25 cellular contexts compared by ENCODE assay signal in the genomic region with DNA sequence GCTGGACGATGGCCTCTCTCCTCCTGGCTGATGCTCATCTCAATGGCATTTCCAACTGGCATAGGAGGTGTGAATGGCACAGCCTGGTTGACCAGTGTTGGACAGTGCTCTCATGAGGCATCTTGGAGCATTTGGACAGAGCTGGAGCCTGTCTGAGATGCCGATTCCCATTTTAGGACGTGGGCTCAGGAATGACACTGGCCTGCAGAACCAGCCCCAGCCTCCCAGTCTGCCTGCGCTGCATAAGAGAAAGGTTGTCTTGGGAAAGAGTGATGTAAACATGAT.
A peak's percentile ranks its signal among the peaks of the same experiment; 100 is the strongest.
DNase-seq lines count a peak whose midpoint lies in the region; ATAC-seq lines count a peak whose summit lies in the region.
"Had no signal": no experiment of that assay in that cellular context is flagged by ENCODE, and none has a peak within 500 bp of the region (broad histone marks: within the 10 kb centered on the region; RNA-seq: fewer than 3 reads in every experiment).

No MANE protein-coding gene starts in this region.

- no peaks in the 10 kb centered on the region for H3K36me3 Mint-ChIP-seq in activated naive CD4-positive, alpha-beta T cell treated with anti-CD3 and anti-CD28 coated beads, Interleukin-2, amount 50 U/mL, for 24 hours
- no peaks in the 10 kb centered on the region for H3K36me3 Mint-ChIP-seq in activated naive CD4-positive, alpha-beta T cell treated with anti-CD3 and anti-CD28 coated beads, Interleukin-2, amount 50 U/mL, for 72 hours
- H3K36me3 Mint-ChIP-seq in effector memory CD8-positive, alpha-beta T cell (ENCODE audit: insufficient read depth), result peaks cover 12% of the 10 kb centered on the region
- H3K36me3 Mint-ChIP-seq in activated T-helper 1 cell treated with anti-CD3 and anti-CD28 coated beads, Interleukin-12 subunit alpha, Interleukin-12 subunit beta, Interleukin-2, Interleukin-4 antibody, amounts not matched to agents 30 ng/mL and 10 ng/mL and 1 ng/mL, durations not matched to agents 14 hours and 24 hours and 36 hours (ENCODE audit: low read depth), result no peaks in the 10 kb centered on the region

- H4K8ac ChIP-seq in trophoblast cell (ENCODE audit: low read depth, low read length), result no peak overlapping the region

- H3K36me3 ChIP-seq in KOPT-K1 (ENCODE audit: insufficient read depth, low read length), result no peaks in the 10 kb centered on the region
- no peaks in the 10 kb centered on the region for H3K36me3 ChIP-seq in trophoblast cell (ENCODE audit: control insufficient read depth in 1 of 2, insufficient read depth in 2 of 2, low read length in 2 of 2)
- H3K36me3 ChIP-seq: adrenal gland, SJSA1, stomach, tibial nerve had no signal

- no peaks in the 10 kb centered on the region for H3K9me3 Mint-ChIP-seq in activated naive CD4-positive, alpha-beta T cell treated with anti-CD3 and anti-CD28 coated beads, Interleukin-2, amount 50 U/mL, for 24 hours
- no peaks in the 10 kb centered on the region for H3K9me3 Mint-ChIP-seq in activated naive CD4-positive, alpha-beta T cell treated with anti-CD3 and anti-CD28 coated beads, Interleukin-2, amount 50 U/mL, for 72 hours
- no peaks in the 10 kb centered on the region for H3K9me3 Mint-ChIP-seq in effector memory CD8-positive, alpha-beta T cell
- H3K9me3 Mint-ChIP-seq in activated T-helper 1 cell treated with anti-CD3 and anti-CD28 coated beads, Interleukin-12 subunit alpha, Interleukin-12 subunit beta, Interleukin-2, Interleukin-4 antibody, amounts not matched to agents 30 ng/mL and 10 ng/mL and 1 ng/mL, durations not matched to agents 14 hours and 24 hours and 36 hours, result no peaks in the 10 kb centered on the region
- H3K9me3 Mint-ChIP-seq: H9 had no signal

- H3K9me3 ChIP-seq in KOPT-K1 (ENCODE audit: insufficient read depth, low read length, poor library complexity, severe bottlenecking) (no peaks in the 10 kb centered on the region), trophoblast cell (ENCODE audit: insufficient read depth, low read depth, low read length) (no peaks in the 10 kb centered on the region)
- H3K9me3 ChIP-seq: adrenal gland, body of pancreas, Caco-2, SJSA1, stomach, tibial nerve had no signal

- H2BK120ac ChIP-seq in trophoblast cell (ENCODE audit: insufficient read depth, low read length, poor library complexity), result peak overlapping the region; percentile 1

- no peak overlapping the region for H3K9ac ChIP-seq in trophoblast cell (ENCODE audit: low read length)

- H3K4ac ChIP-seq in trophoblast cell (ENCODE audit: low read depth, low read length), result no peak overlapping the region

- H2BK12ac ChIP-seq in trophoblast cell (ENCODE audit: low read length), result peak overlapping the region; percentile 31

- H3K79me2 ChIP-seq in trophoblast cell (ENCODE audit: control insufficient read depth, insufficient read depth, low read length, poor library complexity), result no peaks in the 10 kb centered on the region

- H3K27ac Mint-ChIP-seq in activated naive CD4-positive, alpha-beta T cell treated with anti-CD3 and anti-CD28 coated beads, Interleukin-2, amount 50 U/mL, for 24 hours, result peak overlapping the region; percentile 59
- peak overlapping the region in 1 of 2 donors; percentile 52 for H3K27ac Mint-ChIP-seq in activated naive CD4-positive, alpha-beta T cell treated with anti-CD3 and anti-CD28 coated beads, Interleukin-2, amount 50 U/mL, for 72 hours
- peak overlapping the region; percentile 71 to 95 for H3K27ac Mint-ChIP-seq in effector memory CD8-positive, alpha-beta T cell
- no peak overlapping the region for H3K27ac Mint-ChIP-seq in activated T-helper 1 cell treated with anti-CD3 and anti-CD28 coated beads, Interleukin-12 subunit alpha, Interleukin-12 subunit beta, Interleukin-2, Interleukin-4 antibody, amounts not matched to agents 30 ng/mL and 10 ng/mL and 1 ng/mL, durations not matched to agents 14 hours and 24 hours and 36 hours
- H3K27ac Mint-ChIP-seq: H9 had no signal

- no peaks in the 10 kb centered on the region for H3K27me3 ChIP-seq in trophoblast cell (ENCODE audit: insufficient read depth, low read length)
- H3K27me3 ChIP-seq: adrenal gland, body of pancreas, SJSA1, stomach, tibial nerve had no signal

- H2AFZ ChIP-seq in trophoblast cell (ENCODE audit: insufficient read depth, low read length, poor library complexity), result no peak overlapping the region

- no peak for ATAC-seq in activated naive CD4-positive, alpha-beta T cell treated with anti-CD3 and anti-CD28 coated beads, Interleukin-2, amount 50 U/mL, for 72 hours
- ATAC-seq in effector memory CD8-positive, alpha-beta T cell (replicated peaks), result no peak
- no peak for ATAC-seq in GM19397 (IDR thresholded peaks at IDR 0.05; ENCODE audit: unreplicated experiment)
- ATAC-seq: body of pancreas had no signal

- H3K18ac ChIP-seq in trophoblast cell (ENCODE audit: low read length), result peak overlapping the region; percentile 5

- no peak overlapping the region for H3K23ac ChIP-seq in trophoblast cell (ENCODE audit: low read length)

- intact Hi-C loops in activated T-helper 1 cell treated with anti-CD3 and anti-CD28 coated beads, Interleukin-12 subunit alpha, Interleukin-12 subunit beta, Interleukin-2, Interleukin-4 antibody, amounts not matched to agents 30 ng/mL and 10 ng/mL and 1 ng/mL, durations not matched to agents 14 hours and 24 hours and 36 hours (cut with micrococcal nuclease), result no loop called here

- no CpG with 5 or more reads among the region's 4 CpGs for WGBS in trophoblast cell (ENCODE audit: extremely low coverage, insufficient coverage, insufficient read length)

- H3K4me2 ChIP-seq in trophoblast cell (ENCODE audit: low read length), result no peak overlapping the region

- H3K14ac ChIP-seq in trophoblast cell (ENCODE audit: low read length), result peak overlapping the region; percentile 0

- no peaks in the 10 kb centered on the region for H3K27me3 Mint-ChIP-seq in activated naive CD4-positive, alpha-beta T cell treated with anti-CD3 and anti-CD28 coated beads, Interleukin-2, amount 50 U/mL, for 24 hours
- peaks cover 10 to 21% of the 10 kb centered on the region in 2 donors for H3K27me3 Mint-ChIP-seq in effector memory CD8-positive, alpha-beta T cell
- no peaks in the 10 kb centered on the region for H3K27me3 Mint-ChIP-seq in activated T-helper 1 cell treated with anti-CD3 and anti-CD28 coated beads, Interleukin-12 subunit alpha, Interleukin-12 subunit beta, Interleukin-2, Interleukin-4 antibody, amounts not matched to agents 30 ng/mL and 10 ng/mL and 1 ng/mL, durations not matched to agents 14 hours and 24 hours and 36 hours (ENCODE audit: insufficient read depth)

- no peak overlapping the region for H3K4me3 ChIP-seq in trophoblast cell (ENCODE audit: low read depth, low read length)
- H3K4me3 ChIP-seq: adrenal gland, body of pancreas, SJSA1, stomach, tibial nerve had no signal

- H3K4me3 Mint-ChIP-seq in activated naive CD4-positive, alpha-beta T cell treated with anti-CD3 and anti-CD28 coated beads, Interleukin-2, amount 50 U/mL, for 24 hours, result no peak overlapping the region
- H3K4me3 Mint-ChIP-seq in effector memory CD8-positive, alpha-beta T cell, result peak overlapping the region in 1 of 2 donors; percentile 48
- H3K4me3 Mint-ChIP-seq in activated T-helper 1 cell treated with anti-CD3 and anti-CD28 coated beads, Interleukin-12 subunit alpha, Interleukin-12 subunit beta, Interleukin-2, Interleukin-4 antibody, amounts not matched to agents 30 ng/mL and 10 ng/mL and 1 ng/mL, durations not matched to agents 14 hours and 24 hours and 36 hours, result no peak overlapping the region
- H3K4me3 Mint-ChIP-seq: H9 had no signal

- peak overlapping the region; percentile 41 for H4K91ac ChIP-seq in trophoblast cell (ENCODE audit: low read depth, low read length)

- peaks cover 49% of the 10 kb centered on the region for H3K4me1 Mint-ChIP-seq in activated naive CD4-positive, alpha-beta T cell treated with anti-CD3 and anti-CD28 coated beads, Interleukin-2, amount 50 U/mL, for 24 hours
- peaks cover 26 to 33% of the 10 kb centered on the region in 2 donors for H3K4me1 Mint-ChIP-seq in effector memory CD8-positive, alpha-beta T cell (ENCODE audit: low read depth in 2 of 2)
- H3K4me1 Mint-ChIP-seq in activated T-helper 1 cell treated with anti-CD3 and anti-CD28 coated beads, Interleukin-12 subunit alpha, Interleukin-12 subunit beta, Interleukin-2, Interleukin-4 antibody, amounts not matched to agents 30 ng/mL and 10 ng/mL and 1 ng/mL, durations not matched to agents 14 hours and 24 hours and 36 hours (ENCODE audit: low read depth), result peaks cover 30% of the 10 kb centered on the region

- no peak overlapping the region for H4K12ac ChIP-seq in trophoblast cell (ENCODE audit: low read depth, low read length)

- no peak overlapping the region for H2AK5ac ChIP-seq in trophoblast cell (ENCODE audit: low read length)

- peaks cover 19 to 23% of the 10 kb centered on the region in 2 experiments for H3K4me1 ChIP-seq in trophoblast cell (ENCODE audit: control insufficient read depth in 1 of 2, insufficient read depth in 2 of 2, low read length in 2 of 2)

- H3K79me1 ChIP-seq in trophoblast cell (ENCODE audit: low read length), result peaks cover 10% of the 10 kb centered on the region

- DNase-seq in activated naive CD4-positive, alpha-beta T cell treated with anti-CD3 and anti-CD28 coated beads, Interleukin-2, amount 50 U/mL, for 72 hours (ENCODE audit: low spot score in 2 of 2), result no peak
- DNase-seq in effector memory CD8-positive, alpha-beta T cell, result no peak
- DNase-seq in trophoblast cell (no peak), HuH-7 (ENCODE audit: low spot score) (no peak)
- no peak for DNase-seq in activated T-helper 1 cell treated with anti-CD3 and anti-CD28 coated beads, Interleukin-12 subunit alpha, Interleukin-12 subunit beta, Interleukin-2, Interleukin-4 antibody, amounts not matched to agents 30 ng/mL and 10 ng/mL and 1 ng/mL, durations not matched to agents 14 hours and 24 hours and 36 hours (ENCODE audit: low spot score)
- DNase-seq: activated CD4-positive, CD25-positive, alpha-beta regulatory T cell; activated CD8-positive, alpha-beta memory T cell treated with anti-CD3 and anti-CD28 coated beads, Interleukin-2, amount 50 U/mL, for 48 hours; body of pancreas; H9; head of caudate nucleus; KBM-7; kidney glomerular epithelial cell; mammary epithelial cell; NCI-H1436; NCI-H2107; NCI-H774; nucleus accumbens had no signal

- H2BK5ac ChIP-seq in trophoblast cell (ENCODE audit: low read depth, low read length, poor library complexity), result no peak overlapping the region

- H3K27ac ChIP-seq in KOPT-K1 (ENCODE audit: low read depth, low read length, poor library complexity, severe bottlenecking) (peak overlapping the region; percentile 99), trophoblast cell (ENCODE audit: low read depth, low read length) (no peak overlapping the region)
- H3K27ac ChIP-seq: body of pancreas, SJSA1 had no signal
